ENCODE assay signal across 17 cellular contexts in the genomic region with DNA sequence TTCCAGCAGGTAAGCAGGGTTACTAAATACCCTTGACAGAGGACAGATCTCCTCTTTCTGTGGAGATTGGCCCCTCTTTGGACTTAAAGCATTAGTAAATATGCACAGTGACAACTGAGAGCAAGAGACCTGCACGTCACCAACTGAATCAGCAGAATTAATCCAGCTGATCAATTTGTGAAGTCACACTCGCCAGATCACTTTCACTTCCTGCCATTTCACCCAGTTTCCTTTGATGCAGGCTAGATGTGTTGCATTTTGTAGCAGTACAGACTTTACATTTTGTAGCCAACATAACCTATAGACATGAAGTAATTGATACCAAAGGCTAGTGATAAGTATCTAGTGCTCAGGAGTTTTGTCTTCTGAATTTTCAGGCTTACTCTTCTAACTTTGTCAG.
"Had no signal": no experiment of that assay in that cellular context is flagged by ENCODE, and none has a peak within 500 bp of the region (broad histone marks: within the 10 kb centered on the region; RNA-seq: fewer than 3 reads in every experiment).

No MANE protein-coding gene starts in this region.

- H3K27ac ChIP-seq: ascending aorta, gastrocnemius medialis, heart right ventricle, thyroid gland had no signal

- H3K9me3 Mint-ChIP-seq: activated CD4-positive, alpha-beta T cell treated with anti-CD3 and anti-CD28 coated beads, Interleukin-2, amount 10 ng/mL, durations not matched to agents 7 days and 5 days; activated naive CD4-positive, alpha-beta T cell treated with anti-CD3 and anti-CD28 coated beads, Interleukin-2, amount 10 ng/mL, durations not matched to agents 7 days and 5 days; activated T-helper 17 cell treated with anti-CD3 and anti-CD28 coated beads, Interleukin-2, amount 50 U/mL, for 72 hours; endodermal cell had no signal

- H3K4me1 Mint-ChIP-seq: activated CD4-positive, alpha-beta T cell treated with anti-CD3 and anti-CD28 coated beads, Interleukin-2, amount 10 ng/mL, durations not matched to agents 7 days and 5 days; activated naive CD4-positive, alpha-beta T cell treated with anti-CD3 and anti-CD28 coated beads, Interleukin-2, amount 10 ng/mL, durations not matched to agents 7 days and 5 days; activated T-helper 17 cell treated with anti-CD3 and anti-CD28 coated beads, Interleukin-2, amount 50 U/mL, for 72 hours; endodermal cell; naive B cell; stimulated activated memory B cell treated with anti-CD40 and anti-IgM and Interleukin-4, amounts not matched to agents 10 μg/mL and 1 μg/mL and 100 μg/mL, for 72 hours had no signal

- H3K36me3 ChIP-seq: ascending aorta, gastrocnemius medialis, thyroid gland had no signal

- H3K9me3 ChIP-seq: ascending aorta, gastrocnemius medialis, heart right ventricle, thyroid gland had no signal

- ATAC-seq: activated T-helper 17 cell treated with anti-CD3 and anti-CD28 coated beads, Interleukin-2, amount 50 U/mL, for 72 hours; gastrocnemius medialis; heart right ventricle; stimulated activated memory B cell treated with anti-CD40 and anti-IgM and Interleukin-4, amounts not matched to agents 10 μg/mL and 1 μg/mL and 100 μg/mL, for 72 hours had no signal

- H3K4me3 ChIP-seq: ascending aorta, gastrocnemius medialis, heart right ventricle, thyroid gland had no signal

- H3K4me3 Mint-ChIP-seq: activated CD4-positive, alpha-beta T cell treated with anti-CD3 and anti-CD28 coated beads, Interleukin-2, amount 10 ng/mL, durations not matched to agents 7 days and 5 days; activated naive CD4-positive, alpha-beta T cell treated with anti-CD3 and anti-CD28 coated beads, Interleukin-2, amount 10 ng/mL, durations not matched to agents 7 days and 5 days; activated T-helper 17 cell treated with anti-CD3 and anti-CD28 coated beads, Interleukin-2, amount 50 U/mL, for 72 hours; endodermal cell; naive B cell; stimulated activated memory B cell treated with anti-CD40 and anti-IgM and Interleukin-4, amounts not matched to agents 10 μg/mL and 1 μg/mL and 100 μg/mL, for 72 hours had no signal

- FAIRE-seq: bronchial epithelial cell, islet of Langerhans had no signal

- H3K36me3 Mint-ChIP-seq: activated naive CD4-positive, alpha-beta T cell treated with anti-CD3 and anti-CD28 coated beads, Interleukin-2, amount 10 ng/mL, durations not matched to agents 7 days and 5 days; naive B cell; stimulated activated memory B cell treated with anti-CD40 and anti-IgM and Interleukin-4, amounts not matched to agents 10 μg/mL and 1 μg/mL and 100 μg/mL, for 72 hours had no signal

- H3K27ac Mint-ChIP-seq: activated CD4-positive, alpha-beta T cell treated with anti-CD3 and anti-CD28 coated beads, Interleukin-2, amount 10 ng/mL, durations not matched to agents 7 days and 5 days; activated naive CD4-positive, alpha-beta T cell treated with anti-CD3 and anti-CD28 coated beads, Interleukin-2, amount 10 ng/mL, durations not matched to agents 7 days and 5 days; activated T-helper 17 cell treated with anti-CD3 and anti-CD28 coated beads, Interleukin-2, amount 50 U/mL, for 72 hours; endodermal cell; naive B cell; stimulated activated memory B cell treated with anti-CD40 and anti-IgM and Interleukin-4, amounts not matched to agents 10 μg/mL and 1 μg/mL and 100 μg/mL, for 72 hours had no signal

- H3K27me3 ChIP-seq: ascending aorta, gastrocnemius medialis, heart right ventricle, thyroid gland had no signal

- H3K27me3 Mint-ChIP-seq: activated naive CD4-positive, alpha-beta T cell treated with anti-CD3 and anti-CD28 coated beads, Interleukin-2, amount 10 ng/mL, durations not matched to agents 7 days and 5 days; stimulated activated memory B cell treated with anti-CD40 and anti-IgM and Interleukin-4, amounts not matched to agents 10 μg/mL and 1 μg/mL and 100 μg/mL, for 72 hours had no signal

- H3K4me1 ChIP-seq: ascending aorta, gastrocnemius medialis, thyroid gland had no signal

- DNase-seq: activated CD4-positive, alpha-beta T cell treated with anti-CD3 and anti-CD28 coated beads, Interleukin-2, amount 10 ng/mL, durations not matched to agents 7 days and 5 days; activated naive CD4-positive, alpha-beta T cell treated with anti-CD3 and anti-CD28 coated beads, Interleukin-2, amount 10 ng/mL, durations not matched to agents 7 days and 5 days; dermis blood vessel endothelial cell; endodermal cell; gastrocnemius medialis; heart right ventricle; mammary epithelial cell; naive B cell; retina; stimulated activated CD4-positive, alpha-beta T cell treated with anti-CD3 and anti-CD28 coated beads, Interleukin-12 subunit alpha, Interleukin-12 subunit beta, amount 100 ng/mL, for 4 hours; stimulated activated CD4-positive, alpha-beta T cell treated with anti-CD3 and anti-CD28 coated beads, Interleukin-2, amount 100 ng/mL, for 24 hours; thyroid gland had no signal
